ENCODE assay signal across 8 cellular contexts in genomic region chr19:13765395-13766094, GRCh38. TPM values are rescaled to one million over a fixed set of nuclear protein-coding genes. Genes with fewer than 3 reads are reported as not detected.
A peak's percentile ranks its signal among the peaks of the same experiment; 100 is the strongest.
DNase-seq lines count a peak whose midpoint lies in the region; ATAC-seq, FAIRE-seq and TF ChIP-seq lines count a peak whose summit lies in the region.

No MANE protein-coding gene starts in this region.

- TF ChIP-seq CTCF in PC-3 (conservative IDR thresholded peaks at IDR 0.05; ENCODE audit: low read depth, low read length), result peak; percentile 35; the same call in 1 of the 2 replicates
- no peak for TF ChIP-seq CTCF in endothelial cell of umbilical vein (IDR thresholded peaks at IDR 0.05; ENCODE audit: extremely low read depth in 1 of 2, insufficient read depth in 1 of 2, low read depth in 1 of 2, low read length in 2 of 2)
- no peak for TF ChIP-seq CTCF in pancreas (IDR thresholded peaks at IDR 0.05)

- H3K36me3 ChIP-seq in PC-3 (ENCODE audit: low read depth, low read length) (peaks cover 21% of the 10 kb centered on the region; the same call in 1 of the 2 replicates), endothelial cell of umbilical vein (ENCODE audit: control insufficient read depth in 2 of 2, extremely low read depth in 1 of 2, insufficient read depth in 2 of 2, low read length in 2 of 2) (peaks cover 13 to 29% of the 10 kb centered on the region in 2 experiments), pancreas (peaks cover 0 to 32% (median 0%) of the 10 kb centered on the region in 3 donors)

- dilution Hi-C loops in endothelial cell of umbilical vein (cut with MboI; ENCODE audit: extremely low pct_ligation_motif_present, low sequenced_read_pairs), result no loop called here

- H3K4me2 ChIP-seq in PC-3 (ENCODE audit: low read length) (peak overlapping the region; percentile 88), endothelial cell of umbilical vein (ENCODE audit: insufficient read depth, low read length) (peak overlapping the region; percentile 93)

- no peaks in the 10 kb centered on the region for H3F3A ChIP-seq in PC-3 (ENCODE audit: low read length, unreplicated experiment)

- TSS peak; percentile 35 for BruUV-seq in PC-3 (replicated peaks; lab: Mats Ljungman, UMichigan)
- TSS peak; percentile 27 for BruUV-seq in endothelial cell of umbilical vein (replicated peaks; lab: Mats Ljungman, UMichigan)

- H3K79me2 ChIP-seq in PC-3 (ENCODE audit: low read length) (peaks cover 43% of the 10 kb centered on the region), endothelial cell of umbilical vein (ENCODE audit: control insufficient read depth, insufficient read depth, low read length) (peaks cover 23% of the 10 kb centered on the region)

- no peaks in the 10 kb centered on the region for H3K9me3 ChIP-seq in PC-3 (ENCODE audit: low read length)
- no peaks in the 10 kb centered on the region for H3K9me3 ChIP-seq in endothelial cell of umbilical vein (replicated peaks; ENCODE audit: control insufficient read depth, insufficient read depth, low read length)
- no peaks in the 10 kb centered on the region for H3K9me3 ChIP-seq in pancreas

- no peaks in the 10 kb centered on the region for H3K9me2 ChIP-seq in PC-3 (replicated peaks; ENCODE audit: low read length)

- peak overlapping the region; percentile 97 for H3K9ac ChIP-seq in PC-3 (ENCODE audit: low read length)
- H3K9ac ChIP-seq in endothelial cell of umbilical vein (replicated peaks; ENCODE audit: extremely low read depth, insufficient read depth, low read length), result peak overlapping the region; percentile 68

- no peak overlapping the region for H3K27ac ChIP-seq in PC-3 (ENCODE audit: low read length)
- H3K27ac ChIP-seq in endothelial cell of umbilical vein (ENCODE audit: insufficient read depth, low read depth, low read length), result no peak overlapping the region
- H3K27ac ChIP-seq in pancreas, result peak overlapping the region in 2 of 4 donors; percentile 11 to 52

- FAIRE-seq in endothelial cell of umbilical vein (lab: Jason Lieb, UNC) (peak; percentile 49), pancreas (lab: Jason Lieb, UNC) (no peak)

- CTCF ChIA-PET in PC-3 (lab: Charles Lee), result interaction anchor here (0.5 to 1.1 kb wide), 2 partner anchors 96 to 253 kb away, joined by 4 to 5 read pairs; no protein-coding TSS in a partner anchor
- CTCF ChIA-PET in endothelial cell of umbilical vein (lab: Charles Lee), result interaction anchor here (0.6 to 1.4 kb wide), 4 partner anchors 18 to 97 kb away, joined by 3 to 5 read pairs (median 4); a partner anchor contains a TSS

- ATAC-seq in PC-3 (peak; percentile 16), pancreas (peak in 1 of 4 donors; percentile 13), HG02642 (IDR thresholded peaks at IDR 0.05; ENCODE audit: poor library complexity, unreplicated experiment) (no peak)

- DNase-seq in ELF-1 (ENCODE audit: low read depth, low spot score) (peak; percentile 36), PC-3 (peak; percentile 35), endothelial cell of umbilical vein (ENCODE audit: low read depth, low spot score) (no peak), pancreas (no peak), NCI-H1930 (lab: John Stamatoyannopoulos, UW) (no peak), DMS79 (lab: John Stamatoyannopoulos, UW) (no peak), HPDE6-E6E7 (ENCODE audit: extremely low spot score) (no peak)

- H3K4me1 ChIP-seq in PC-3 (ENCODE audit: insufficient read depth, low read length) (peaks cover 10% of the 10 kb centered on the region; the same call in 1 of the 2 replicates), endothelial cell of umbilical vein (ENCODE audit: control insufficient read depth, extremely low read depth, insufficient read depth, low read length) (peaks cover 12% of the 10 kb centered on the region), pancreas (peaks cover 0 to 5% (median 0%) of the 10 kb centered on the region in 3 donors)

- H3K27me3 ChIP-seq in PC-3 (ENCODE audit: low read length) (no peaks in the 10 kb centered on the region), endothelial cell of umbilical vein (ENCODE audit: control insufficient read depth in 2 of 2, insufficient read depth in 2 of 2, low read length in 2 of 2) (no peaks in the 10 kb centered on the region), pancreas (no peaks in the 10 kb centered on the region)

- WGBS in pancreas, 2 donors, result 54 to 66% methylated on average over 19 of the region's 19 CpGs

- H2AFZ ChIP-seq in PC-3 (ENCODE audit: low read length), result peak overlapping the region; percentile 56
- peak overlapping the region; percentile 38 for H2AFZ ChIP-seq in endothelial cell of umbilical vein (ENCODE audit: low read depth, low read length)

- intact Hi-C loops in PC-3 (cut with micrococcal nuclease) (no loop called here), endothelial cell of umbilical vein (cut with micrococcal nuclease) (loop anchor here (2.0 kb wide), 1 partner anchor 17 kb away; no protein-coding TSS in a partner anchor), pancreas (cut with DNase I) (no loop called here)

- peak overlapping the region; percentile 96 for H3K4me3 ChIP-seq in PC-3 (ENCODE audit: low read length)
- peak overlapping the region; percentile 56 to 79 (median 65) for H3K4me3 ChIP-seq in endothelial cell of umbilical vein (replicated peaks in 1 of 3; ENCODE audit: insufficient read depth in 1 of 3, low read depth in 1 of 3, low read length in 3 of 3)
- peak overlapping the region; percentile 53 to 78 (median 68) for H3K4me3 ChIP-seq in pancreas

- TF ChIP-seq POLR2A in endothelial cell of umbilical vein (IDR thresholded peaks at IDR 0.05; ENCODE audit: low read depth, low read length), result no peak

- H3K9me1 ChIP-seq in endothelial cell of umbilical vein (replicated peaks; ENCODE audit: control insufficient read depth, extremely low read depth, insufficient read depth, low read length), result no peaks in the 10 kb centered on the region

- POLR2A ChIA-PET in PC-3 (lab: Charles Lee; ENCODE audit: unreplicated experiment), result no interaction called here
- POLR2A ChIA-PET in endothelial cell of umbilical vein (lab: Charles Lee), result interaction anchor here (1.4 kb wide), 2 partner anchors 8 to 18 kb away, joined by 3 to 5 read pairs; a partner anchor contains a TSS

- H4K20me1 ChIP-seq in PC-3 (ENCODE audit: low read length), result no peaks in the 10 kb centered on the region
- no peaks in the 10 kb centered on the region for H4K20me1 ChIP-seq in endothelial cell of umbilical vein (replicated peaks; ENCODE audit: control insufficient read depth, extremely low read depth, insufficient read depth, low read length)

TF ChIP-seq in endothelial cell of umbilical vein, 7 proteins besides CTCF, POLR2A, EP300 and RAD21:
- TF ChIP-seq JUN (IDR thresholded peaks at IDR 0.05; ENCODE audit: borderline replicate concordance, insufficient read depth, insufficient read length, low read depth) (no peak), FOS (IDR thresholded peaks at IDR 0.05; ENCODE audit: borderline replicate concordance, insufficient read depth, low read length) (no peak), MAX (IDR thresholded peaks at IDR 0.05; ENCODE audit: insufficient read depth, insufficient read length) (no peak), GATA2 (IDR thresholded peaks at IDR 0.05; ENCODE audit: insufficient read depth, insufficient read length, low read depth, low read length) (peak; percentile 28)
TF ChIP-seq in endothelial cell of umbilical vein: peak in this region for 1.

RNA-seq across cellular contexts. Expression of gene MRI1, which starts 1.2 kb away (rescaled TPM):
- total RNA-seq in PC-3 (2014; rRNA removed) (85.2 and 140 TPM in 2 replicates), endothelial cell of umbilical vein (42.3 and 56.2 TPM in 2 replicates), pancreas (10 to 100 TPM; 14.4 to 21.4 (median 16.1) TPM)
- polyA plus RNA-seq in endothelial cell of umbilical vein (63.2 and 82.4 TPM in 2 replicates), pancreas (10 to 100 TPM; 21.6 to 35.1 TPM)
- 17.6 and 29.1 TPM in 2 replicates for polyA plus RNA-seq in endothelial cell of umbilical vein (2011; cell fraction: cytosol; rRNA removed)
- polyA plus RNA-seq in endothelial cell of umbilical vein (2011; cell fraction: nucleus; rRNA removed), result 216 and 219 TPM in 2 replicates
- polyA plus RNA-seq in endothelial cell of umbilical vein (2012), result 30.3 and 33.4 TPM in 2 replicates
- 33.9 and 34.1 TPM in 2 replicates for polyA minus RNA-seq in endothelial cell of umbilical vein
- polyA minus RNA-seq in endothelial cell of umbilical vein (2011; cell fraction: cytosol; rRNA and poly(A)+ RNA removed), result 31.9 TPM
- 24.6 and 33.9 TPM in 2 replicates for polyA minus RNA-seq in endothelial cell of umbilical vein (2011; cell fraction: nucleus; rRNA and poly(A)+ RNA removed)

RNA-seq across cellular contexts. Expression of gene C19orf53, which starts 8.7 kb away (rescaled TPM):
- total RNA-seq in PC-3 (2014; rRNA removed) (341 and 392 TPM in 2 replicates), endothelial cell of umbilical vein (113 and 126 TPM in 2 replicates), pancreas (10 to 100 TPM; 18.9 to 37.8 (median 29.0) TPM)
- polyA plus RNA-seq in endothelial cell of umbilical vein (205 and 239 TPM in 2 replicates), pancreas (10 to 100 TPM; 91.2 to 99.0 TPM)
- polyA plus RNA-seq in endothelial cell of umbilical vein (2011; cell fraction: cytosol; rRNA removed), result 241 and 294 TPM in 2 replicates
- polyA plus RNA-seq in endothelial cell of umbilical vein (2011; cell fraction: nucleus; rRNA removed), result 83.4 and 87.2 TPM in 2 replicates
- polyA plus RNA-seq in endothelial cell of umbilical vein (2012), result 223 and 226 TPM in 2 replicates
- polyA minus RNA-seq in endothelial cell of umbilical vein, result 55.5 and 59.5 TPM in 2 replicates
- 78.4 TPM for polyA minus RNA-seq in endothelial cell of umbilical vein (2011; cell fraction: cytosol; rRNA and poly(A)+ RNA removed)
- polyA minus RNA-seq in endothelial cell of umbilical vein (2011; cell fraction: nucleus; rRNA and poly(A)+ RNA removed), result 11.5 and 12.9 TPM in 2 replicates

RNA-seq across cellular contexts. Expression of gene ZSWIM4, which starts 29.7 kb away (rescaled TPM):
- total RNA-seq in PC-3 (2014; rRNA removed), result 8.0 and 11.4 TPM in 2 replicates
- total RNA-seq in endothelial cell of umbilical vein, result 23.1 and 26.6 TPM in 2 replicates
- polyA plus RNA-seq in endothelial cell of umbilical vein, result 12.7 and 14.9 TPM in 2 replicates
- 8.0 and 11.1 TPM in 2 replicates for polyA plus RNA-seq in endothelial cell of umbilical vein (2011; cell fraction: cytosol; rRNA removed)
- 11.2 and 13.0 TPM in 2 replicates for polyA plus RNA-seq in endothelial cell of umbilical vein (2011; cell fraction: nucleus; rRNA removed)
- 7.9 and 16.2 TPM in 2 replicates for polyA plus RNA-seq in endothelial cell of umbilical vein (2012)
- 13.0 and 15.9 TPM in 2 replicates for polyA minus RNA-seq in endothelial cell of umbilical vein
- polyA minus RNA-seq in endothelial cell of umbilical vein (2011; cell fraction: cytosol; rRNA and poly(A)+ RNA removed), result 3.5 TPM
- polyA minus RNA-seq in endothelial cell of umbilical vein (2011; cell fraction: nucleus; rRNA and poly(A)+ RNA removed), result 8.1 and 16.3 TPM in 2 replicates
- total RNA-seq in pancreas, result 1 to 10 TPM; 1.9 to 9.3 (median 3.4) TPM
- polyA plus RNA-seq in pancreas, result 1 to 10 TPM; 3.9 to 5.5 TPM

Comparison
In these comparisons a context has a peak if more than half of its experiments do, and no peak if none do; other contexts are left out.
1. DNase-seq: peak in ELF-1 (single experiment) and PC-3 (single experiment); none in endothelial cell of umbilical vein (single experiment), pancreas (0 of 6), NCI-H1930 (0 of 2), DMS79 (single experiment) and HPDE6-E6E7 (single experiment).
2. Peak in every context shown above with its lines, with median percentiles within 50 percentile points of each other: H3K4me3 ChIP-seq.